1 cellular context compared by ENCODE assay signal in genomic region chr9:81537964-81538363, GRCh38.
TF ChIP-seq lines count a peak whose summit lies in the region.

No MANE protein-coding gene starts in this region.

TF ChIP-seq in IMR-90, 13 proteins besides CTCF, POLR2A, EP300 and RAD21:
- TF ChIP-seq MAFK (IDR thresholded peaks at IDR 0.05; ENCODE audit: low read depth, low read length) (no peak), NFE2L2 (IDR thresholded peaks at IDR 0.05; ENCODE audit: low read depth, low read length) (no peak), BHLHE40 (IDR thresholded peaks at IDR 0.05; ENCODE audit: low read depth, low read length) (no peak), RFX5 (IDR thresholded peaks at IDR 0.05; ENCODE audit: low read depth, low read length) (no peak), ELK1 (IDR thresholded peaks at IDR 0.05; ENCODE audit: borderline replicate concordance, low read depth, low read length) (no peak), CHD1 (IDR thresholded peaks at IDR 0.05; ENCODE audit: low read depth, low read length) (no peak), CEBPB (IDR thresholded peaks at IDR 0.05; ENCODE audit: low read depth, low read length) (no peak)
TF ChIP-seq in IMR-90: peak in this region for 0.
